22 cellular contexts compared by ENCODE assay signal in genomic region chr21:17900990-17901385, GRCh38.
DNase-seq lines count a peak whose midpoint lies in the region; ATAC-seq, FAIRE-seq and TF ChIP-seq lines count a peak whose summit lies in the region.
"Had no signal": no experiment of that assay in that cellular context is flagged by ENCODE, and none has a peak within 500 bp of the region (broad histone marks: within the 10 kb centered on the region; RNA-seq: fewer than 3 reads in every experiment).

No MANE protein-coding gene starts in this region.

- H3K9ac ChIP-seq in astrocyte (ENCODE audit: low read length) (no peak overlapping the region), iPS-18a (ENCODE audit: low read length) (peak overlapping the region; percentile 17), colonic mucosa (ENCODE audit: low read depth in 2 of 2, low read length in 2 of 2) (no peak overlapping the region)

- H3K36me3 ChIP-seq in astrocyte (ENCODE audit: insufficient read depth, low read length) (no peaks in the 10 kb centered on the region), iPS-18a (ENCODE audit: control insufficient read depth, low read depth, low read length) (no peaks in the 10 kb centered on the region), colonic mucosa (no peaks in the 10 kb centered on the region)
- H3K36me3 ChIP-seq: esophagus squamous epithelium had no signal

- H4K20me1 ChIP-seq in astrocyte (ENCODE audit: insufficient read depth, low read length): no peaks in the 10 kb centered on the region

- TF ChIP-seq CTCF in astrocyte (IDR thresholded peaks at IDR 0.05; ENCODE audit: insufficient read depth, low read depth, low read length) (no peak), colonic mucosa (IDR thresholded peaks at IDR 0.05) (no peak)

- H3K4me1 Mint-ChIP-seq in stimulated activated naive CD8-positive, alpha-beta T cell treated with anti-CD3 and anti-CD28 coated beads, Interleukin-15, amount 100 ng/mL, for 72 hours: peaks cover 22% of the 10 kb centered on the region
- H3K4me1 Mint-ChIP-seq in astrocyte (ENCODE audit: low read depth, unreplicated experiment): peaks cover 9% of the 10 kb centered on the region
- H3K4me1 Mint-ChIP-seq: central memory CD8-positive, alpha-beta T cell had no signal

- H3K79me2 ChIP-seq in astrocyte (ENCODE audit: insufficient read depth, low read length): no peaks in the 10 kb centered on the region

- no peak for DNase-seq in stimulated activated naive CD8-positive, alpha-beta T cell treated with anti-CD3 and anti-CD28 coated beads, Interleukin-15, amount 100 ng/mL, for 72 hours
- no peak for DNase-seq in stimulated activated naive CD8-positive, alpha-beta T cell treated with anti-CD3 and anti-CD28 coated beads, Interleukin-15, Interleukin-2, amounts not matched to agents 100 U/mL and 50 U/mL, for 24 hours
- DNase-seq in astrocyte (ENCODE audit: low read depth) (no peak), colonic mucosa (no peak)
- DNase-seq: activated CD4-positive, CD25-positive, alpha-beta regulatory T cell treated with anti-CD3 and anti-CD28 coated beads, Interleukin-2, amount 50 U/mL, for 72 hours; activated CD8-positive, alpha-beta memory T cell treated with anti-CD3 and anti-CD28 coated beads for 24 hours; activated T-cell treated with anti-CD3 and anti-CD28 coated beads, Interleukin-2, amount 50 U/mL, for 4 hours; anterior cingulate cortex; DMS 273 treated with DMSO at 0.1 percent for 48 hours; effector CD4-positive, alpha-beta T cell; esophagus squamous epithelium; NCI-H2029; NCI-H446; stimulated activated CD4-positive, alpha-beta T cell treated with anti-CD3 and anti-CD28 coated beads, Interleukin-12 subunit alpha, Interleukin-12 subunit beta, amount 100 ng/mL, for 4 hours had no signal

- H3K27ac Mint-ChIP-seq in stimulated activated naive CD8-positive, alpha-beta T cell treated with anti-CD3 and anti-CD28 coated beads, Interleukin-15, amount 100 ng/mL, for 72 hours: peak overlapping the region; percentile 21 to 35
- H3K27ac Mint-ChIP-seq in astrocyte (ENCODE audit: unreplicated experiment): peak overlapping the region; percentile 80
- H3K27ac Mint-ChIP-seq: activated naive CD4-positive, alpha-beta T cell treated with anti-CD3 and anti-CD28 coated beads for 36 hours had no signal

- no peaks in the 10 kb centered on the region for H3K27me3 ChIP-seq in astrocyte (ENCODE audit: insufficient read depth, low read length)
- no peaks in the 10 kb centered on the region for H3K27me3 ChIP-seq in iPS-18a (ENCODE audit: control insufficient read depth, insufficient read depth, low read length)
- no peaks in the 10 kb centered on the region for H3K27me3 ChIP-seq in colonic mucosa
- H3K27me3 ChIP-seq: esophagus squamous epithelium had no signal

- no peak for FAIRE-seq in astrocyte (lab: Jason Lieb, UNC)
- FAIRE-seq: G401.6 had no signal

- no peak overlapping the region for H3K4me2 ChIP-seq in astrocyte (ENCODE audit: low read length)

- no peaks in the 10 kb centered on the region for H3K36me3 Mint-ChIP-seq in astrocyte (ENCODE audit: low read depth, unreplicated experiment)

- H3K27ac ChIP-seq in astrocyte (ENCODE audit: low read depth, low read length): no peak overlapping the region
- peak overlapping the region; percentile 39 for H3K27ac ChIP-seq in iPS-18a (ENCODE audit: low read length)
- H3K27ac ChIP-seq in colonic mucosa: no peak overlapping the region
- H3K27ac ChIP-seq: C4-2B had no signal

- no peak overlapping the region for H3K4me3 ChIP-seq in astrocyte (ENCODE audit: insufficient read depth, low read depth, low read length)
- no peak overlapping the region for H3K4me3 ChIP-seq in iPS-18a (ENCODE audit: low read length)
- H3K4me3 ChIP-seq in colonic mucosa: no peak overlapping the region
- H3K4me3 ChIP-seq: esophagus squamous epithelium had no signal

- H3K9me3 Mint-ChIP-seq in stimulated activated naive CD8-positive, alpha-beta T cell treated with anti-CD3 and anti-CD28 coated beads, Interleukin-15, amount 100 ng/mL, for 72 hours: peaks cover 31 to 33% of the 10 kb centered on the region in 2 donors
- H3K9me3 Mint-ChIP-seq in astrocyte (ENCODE audit: unreplicated experiment): peaks cover 16% of the 10 kb centered on the region

- no peak for ATAC-seq in stimulated activated naive CD8-positive, alpha-beta T cell treated with anti-CD3 and anti-CD28 coated beads, Interleukin-15, amount 100 ng/mL, for 72 hours
- ATAC-seq in stimulated activated naive CD8-positive, alpha-beta T cell treated with anti-CD3 and anti-CD28 coated beads, Interleukin-15, Interleukin-2, amounts not matched to agents 100 U/mL and 50 U/mL, for 24 hours: no peak
- ATAC-seq in HG02885 (IDR thresholded peaks at IDR 0.05; ENCODE audit: poor library complexity, unreplicated experiment) (no peak), HG03469 (IDR thresholded peaks at IDR 0.05; ENCODE audit: unreplicated experiment) (no peak), HG02759 (IDR thresholded peaks at IDR 0.05; ENCODE audit: unreplicated experiment) (no peak)
- ATAC-seq: activated T-cell treated with anti-CD3 and anti-CD28 coated beads, Interleukin-2, amount 50 U/mL, for 4 hours had no signal

- H3K27me3 Mint-ChIP-seq in stimulated activated naive CD8-positive, alpha-beta T cell treated with anti-CD3 and anti-CD28 coated beads, Interleukin-15, amount 100 ng/mL, for 72 hours: no peaks in the 10 kb centered on the region
- H3K27me3 Mint-ChIP-seq in astrocyte (ENCODE audit: low read depth, unreplicated experiment): no peaks in the 10 kb centered on the region
- H3K27me3 Mint-ChIP-seq: central memory CD8-positive, alpha-beta T cell had no signal

- intact Hi-C loops in colonic mucosa (cut with DNase I): loop anchor here (5.0 kb wide), 1 partner anchor 219 kb away; no protein-coding TSS in a partner anchor

- H3K4me1 ChIP-seq in astrocyte (ENCODE audit: insufficient read depth, low read length) (no peaks in the 10 kb centered on the region), iPS-18a (ENCODE audit: control insufficient read depth, low read depth, low read length) (peaks cover 18% of the 10 kb centered on the region), colonic mucosa (no peaks in the 10 kb centered on the region)

- H3K9me3 ChIP-seq in astrocyte (ENCODE audit: insufficient read depth, low read depth, low read length): no peaks in the 10 kb centered on the region
- H3K9me3 ChIP-seq in iPS-18a (ENCODE audit: control insufficient read depth, low read depth, low read length): peaks cover 5% of the 10 kb centered on the region
- H3K9me3 ChIP-seq in colonic mucosa: no peaks in the 10 kb centered on the region
- H3K9me3 ChIP-seq: esophagus squamous epithelium had no signal

- H3K4me3 Mint-ChIP-seq in stimulated activated naive CD8-positive, alpha-beta T cell treated with anti-CD3 and anti-CD28 coated beads, Interleukin-15, amount 100 ng/mL, for 72 hours: no peak overlapping the region
- H3K4me3 Mint-ChIP-seq in astrocyte (ENCODE audit: unreplicated experiment): no peak overlapping the region
- H3K4me3 Mint-ChIP-seq: activated naive CD4-positive, alpha-beta T cell treated with anti-CD3 and anti-CD28 coated beads for 36 hours; activated T-cell treated with anti-CD3 and anti-CD28 coated beads, Interleukin-2, amount 50 U/mL, for 4 hours; central memory CD8-positive, alpha-beta T cell had no signal

- H2AFZ ChIP-seq in astrocyte (ENCODE audit: low read depth, low read length): no peak overlapping the region
